8 cellular contexts compared by ENCODE assay signal in the genomic region with DNA sequence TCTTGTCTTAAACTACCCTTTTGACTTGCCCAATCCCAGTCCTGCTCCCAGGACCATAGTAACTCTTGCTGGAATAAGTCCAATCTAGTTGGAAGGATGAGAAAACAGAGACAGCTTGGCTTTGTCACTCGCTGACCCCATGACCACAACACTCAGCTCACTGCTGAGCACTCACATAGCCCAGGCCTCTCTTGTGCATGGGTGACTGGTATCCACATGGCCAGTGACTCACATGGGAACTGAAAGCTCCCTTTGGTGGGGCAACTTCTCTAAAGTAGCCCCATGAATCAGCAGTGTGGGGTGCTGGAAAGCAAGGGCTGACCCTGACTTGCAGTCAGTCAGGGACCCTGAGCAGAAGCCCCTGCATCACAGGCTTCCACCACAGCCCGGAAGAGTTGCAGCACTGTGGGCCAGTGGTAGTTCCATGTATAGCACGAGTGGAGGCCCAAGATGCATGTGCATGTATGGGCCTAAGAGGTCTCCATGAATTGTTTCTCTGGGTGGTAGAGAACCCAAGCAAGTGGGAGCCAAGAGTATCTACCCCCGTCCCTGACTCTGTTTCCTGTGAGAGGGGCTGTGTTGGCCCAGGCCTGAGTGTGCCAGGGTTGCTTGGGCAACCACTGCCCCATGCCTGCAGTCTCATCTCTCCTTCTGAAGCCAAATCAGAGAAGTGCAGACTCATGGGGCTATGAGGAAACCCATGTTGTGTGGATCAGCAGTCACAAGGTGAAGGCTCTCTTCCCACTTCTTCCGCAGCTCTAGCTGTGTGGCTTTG.
DNase-seq lines count a peak whose midpoint lies in the region; ATAC-seq, FAIRE-seq and TF ChIP-seq lines count a peak whose summit lies in the region.

No MANE protein-coding gene starts in this region.

- H3K4me1 Mint-ChIP-seq in activated T-cell treated with anti-CD3 and anti-CD28 coated beads, Interleukin-2, amount 50 U/mL, for 24 hours (ENCODE audit: low read depth), result peaks cover 26% of the 10 kb centered on the region
- peaks cover 35% of the 10 kb centered on the region for H3K4me1 Mint-ChIP-seq in activated naive CD8-positive, alpha-beta T cell treated with anti-CD3 and anti-CD28 coated beads, Interleukin-2, amount 50 U/mL, for 24 hours

- no peak for DNase-seq in activated T-cell treated with anti-CD3 and anti-CD28 coated beads, Interleukin-2, amount 50 U/mL, for 24 hours
- DNase-seq in activated T-cell treated with anti-CD3 and anti-CD28 coated beads, Interleukin-2, amount 50 U/mL, for 1 hour, result no peak
- peak; percentile 35 for DNase-seq in activated naive CD8-positive, alpha-beta T cell treated with anti-CD3 and anti-CD28 coated beads, Interleukin-2, amount 50 U/mL, for 24 hours
- DNase-seq in kidney (peak; percentile 86), tibial artery (peak; percentile 83 to 88), NCI-H1092 (lab: John Stamatoyannopoulos, UW) (no peak), NCI-H2196 treated with DMSO at 0.1 percent for 48 hours (lab: John Stamatoyannopoulos, UW; ENCODE audit: unreplicated experiment) (no peak)

- H3K27me3 ChIP-seq in tibial artery, result no peaks in the 10 kb centered on the region

- no peak overlapping the region for H3K4me3 Mint-ChIP-seq in activated T-cell treated with anti-CD3 and anti-CD28 coated beads, Interleukin-2, amount 50 U/mL, for 24 hours
- H3K4me3 Mint-ChIP-seq in activated naive CD8-positive, alpha-beta T cell treated with anti-CD3 and anti-CD28 coated beads, Interleukin-2, amount 50 U/mL, for 24 hours, result no peak overlapping the region

- H3K9ac ChIP-seq in kidney (ENCODE audit: low read length in 2 of 2), result no peak overlapping the region

- H3K36me3 Mint-ChIP-seq in activated T-cell treated with anti-CD3 and anti-CD28 coated beads, Interleukin-2, amount 50 U/mL, for 24 hours (ENCODE audit: low read depth), result no peaks in the 10 kb centered on the region
- H3K36me3 Mint-ChIP-seq in activated naive CD8-positive, alpha-beta T cell treated with anti-CD3 and anti-CD28 coated beads, Interleukin-2, amount 50 U/mL, for 24 hours (ENCODE audit: low read depth), result no peaks in the 10 kb centered on the region

- ATAC-seq in HG03457 (IDR thresholded peaks at IDR 0.05; ENCODE audit: unreplicated experiment), result peak; percentile 46
- ATAC-seq in activated naive CD8-positive, alpha-beta T cell treated with anti-CD3 and anti-CD28 coated beads, Interleukin-2, amount 50 U/mL, for 24 hours, result peak; percentile 79

- H3K4me3 ChIP-seq in kidney (ENCODE audit: low read length in 2 of 2), result no peak overlapping the region
- H3K4me3 ChIP-seq in tibial artery, result no peak overlapping the region

- no peak for FAIRE-seq in kidney (lab: Jason Lieb, UNC)

- peak overlapping the region; percentile 71 for H3K27ac Mint-ChIP-seq in activated T-cell treated with anti-CD3 and anti-CD28 coated beads, Interleukin-2, amount 50 U/mL, for 24 hours
- peak overlapping the region; percentile 39 for H3K27ac Mint-ChIP-seq in activated naive CD8-positive, alpha-beta T cell treated with anti-CD3 and anti-CD28 coated beads, Interleukin-2, amount 50 U/mL, for 24 hours

- H3K4me1 ChIP-seq in kidney (ENCODE audit: control insufficient read depth in 1 of 2, insufficient read depth in 1 of 2, low read depth in 1 of 2, low read length in 2 of 2) (no peaks in the 10 kb centered on the region), tibial artery (no peaks in the 10 kb centered on the region)

- TF ChIP-seq CTCF in kidney (IDR thresholded peaks at IDR 0.05; ENCODE audit: borderline replicate concordance, extremely low read depth, insufficient read depth) (no peak), tibial artery (IDR thresholded peaks at IDR 0.05) (no peak)

- H3K9me3 Mint-ChIP-seq in activated T-cell treated with anti-CD3 and anti-CD28 coated beads, Interleukin-2, amount 50 U/mL, for 24 hours, result no peaks in the 10 kb centered on the region
- H3K9me3 Mint-ChIP-seq in activated naive CD8-positive, alpha-beta T cell treated with anti-CD3 and anti-CD28 coated beads, Interleukin-2, amount 50 U/mL, for 24 hours, result no peaks in the 10 kb centered on the region

- no peak overlapping the region for H3K27ac ChIP-seq in kidney (ENCODE audit: low read depth in 2 of 2, low read length in 2 of 2)
- H3K27ac ChIP-seq in tibial artery, result no peak overlapping the region

- H3K36me3 ChIP-seq in kidney (ENCODE audit: control insufficient read depth in 1 of 2, insufficient read depth in 2 of 2, low read length in 2 of 2) (no peaks in the 10 kb centered on the region), tibial artery (no peaks in the 10 kb centered on the region)

- intact Hi-C loops in kidney (cut with DNase I), result loop anchor here (10.0 kb wide), 2 partner anchors 115 to 285 kb away; a partner anchor contains a TSS
- intact Hi-C loops in tibial artery (cut with DNase I; ENCODE audit: low total_unique reads), result no loop called here

- H3K27me3 Mint-ChIP-seq in activated T-cell treated with anti-CD3 and anti-CD28 coated beads, Interleukin-2, amount 50 U/mL, for 24 hours, result peaks cover 42% of the 10 kb centered on the region
- peaks cover 24% of the 10 kb centered on the region for H3K27me3 Mint-ChIP-seq in activated naive CD8-positive, alpha-beta T cell treated with anti-CD3 and anti-CD28 coated beads, Interleukin-2, amount 50 U/mL, for 24 hours

- H3K9me3 ChIP-seq in kidney (ENCODE audit: control insufficient read depth in 1 of 2, low read length in 2 of 2) (no peaks in the 10 kb centered on the region), tibial artery (no peaks in the 10 kb centered on the region)

Comparison
In these comparisons a context has a peak if more than half of its experiments do, and no peak if none do; other contexts are left out.
1. DNase-seq: peak in activated naive CD8-positive, alpha-beta T cell treated with anti-CD3 and anti-CD28 coated beads, Interleukin-2, amount 50 U/mL, for 24 hours (single experiment), kidney (single experiment) and tibial artery (2 of 2); none in activated T-cell treated with anti-CD3 and anti-CD28 coated beads, Interleukin-2, amount 50 U/mL, for 24 hours (single experiment), activated T-cell treated with anti-CD3 and anti-CD28 coated beads, Interleukin-2, amount 50 U/mL, for 1 hour (single experiment), NCI-H1092 (single experiment) and NCI-H2196 treated with DMSO at 0.1 percent for 48 hours (single experiment).